Comparison of ENCODE assay signal across 26 cellular contexts in genomic region chr5:3943803-3944202, GRCh38.
"Had no signal": no experiment of that assay in that cellular context is flagged by ENCODE, and none has a peak within 500 bp of the region (broad histone marks: within the 10 kb centered on the region; RNA-seq: fewer than 3 reads in every experiment).

No MANE protein-coding gene starts in this region.

- H3K27ac Mint-ChIP-seq: activated CD4-positive, alpha-beta T cell treated with anti-CD3 and anti-CD28 coated beads for 36 hours; activated CD8-positive, alpha-beta T cell treated with anti-CD3 and anti-CD28 coated beads for 36 hours; activated naive CD4-positive, alpha-beta T cell treated with anti-CD3 and anti-CD28 coated beads, Interleukin-2, amount 50 U/mL, for 72 hours; activated naive CD8-positive, alpha-beta T cell treated with anti-CD3 and anti-CD28 coated beads, Interleukin-2, amount 50 U/mL, for 24 hours had no signal

- H3K4me3 Mint-ChIP-seq: activated CD4-positive, alpha-beta T cell treated with anti-CD3 and anti-CD28 coated beads for 36 hours; activated CD8-positive, alpha-beta T cell treated with anti-CD3 and anti-CD28 coated beads for 36 hours; activated naive CD8-positive, alpha-beta T cell treated with anti-CD3 and anti-CD28 coated beads, Interleukin-2, amount 50 U/mL, for 24 hours had no signal

- H3K36me3 ChIP-seq: ascending aorta had no signal

- H3K27me3 ChIP-seq: ascending aorta, body of pancreas had no signal

- ATAC-seq: activated CD4-positive, alpha-beta T cell treated with anti-CD3 and anti-CD28 coated beads for 36 hours; activated CD8-positive, alpha-beta T cell treated with anti-CD3 and anti-CD28 coated beads for 36 hours; activated naive CD4-positive, alpha-beta T cell treated with anti-CD3 and anti-CD28 coated beads, Interleukin-2, amount 50 U/mL, for 72 hours; activated naive CD8-positive, alpha-beta T cell treated with anti-CD3 and anti-CD28 coated beads, Interleukin-2, amount 50 U/mL, for 24 hours; body of pancreas; K562; Panc1; Right ventricle myocardium inferior had no signal

- H3K4me1 Mint-ChIP-seq: activated CD4-positive, alpha-beta T cell treated with anti-CD3 and anti-CD28 coated beads for 36 hours; activated naive CD8-positive, alpha-beta T cell treated with anti-CD3 and anti-CD28 coated beads, Interleukin-2, amount 50 U/mL, for 24 hours had no signal

- H3K4me1 ChIP-seq: ascending aorta, body of pancreas had no signal

- H3K36me3 Mint-ChIP-seq: activated naive CD4-positive, alpha-beta T cell treated with anti-CD3 and anti-CD28 coated beads, Interleukin-2, amount 50 U/mL, for 72 hours had no signal

- H3K27me3 Mint-ChIP-seq: activated CD4-positive, alpha-beta T cell treated with anti-CD3 and anti-CD28 coated beads for 36 hours; activated CD8-positive, alpha-beta T cell treated with anti-CD3 and anti-CD28 coated beads for 36 hours; activated naive CD8-positive, alpha-beta T cell treated with anti-CD3 and anti-CD28 coated beads, Interleukin-2, amount 50 U/mL, for 24 hours had no signal

- DNase-seq: activated CD4-positive, alpha-beta T cell treated with anti-CD3 and anti-CD28 coated beads for 36 hours; activated CD4-positive, CD25-positive, alpha-beta regulatory T cell; activated CD8-positive, alpha-beta memory T cell treated with anti-CD3 and anti-CD28 coated beads, Interleukin-2, amount 50 U/mL, for 4 hours; activated CD8-positive, alpha-beta T cell treated with anti-CD3 and anti-CD28 coated beads for 36 hours; activated effector memory CD4-positive, alpha-beta T cell treated with Interleukin-2 at 50 U/mL for 16 hours; activated naive CD4-positive, alpha-beta T cell treated with Interleukin-2 at 50 U/mL for 16 hours; activated naive CD8-positive, alpha-beta T cell treated with anti-CD3 and anti-CD28 coated beads, Interleukin-2, amount 50 U/mL, for 24 hours; amniotic stem cell; body of pancreas; central memory CD4-positive, alpha-beta T cell; Karpas-422; MM.1S; NCI-H1105 treated with DMSO at 0.1 percent for 48 hours; NCI-H1436 treated with DMSO at 0.1 percent for 48 hours; NCI-H187; NCI-H2081; NCI-H446; NCI-H524; T-helper 1 cell had no signal

- FAIRE-seq: bronchial epithelial cell, K562 had no signal

- H3K4me3 ChIP-seq: ascending aorta, body of pancreas, K562, SK-N-MC had no signal

- H3K27ac ChIP-seq: ascending aorta, body of pancreas, SK-N-MC had no signal
